Comparison of ENCODE assay signal across 20 cellular contexts in genomic region chr5:146772881-146773440, GRCh38.
"Had no signal": no experiment of that assay in that cellular context is flagged by ENCODE, and none has a peak within 500 bp of the region (broad histone marks: within the 10 kb centered on the region; RNA-seq: fewer than 3 reads in every experiment).

No MANE protein-coding gene starts in this region.

- DNase-seq: effector memory CD4-positive, alpha-beta T cell; gastrocnemius medialis; heart right ventricle; hypothalamus; kidney glomerular epithelial cell; mammary epithelial cell; mucosa of descending colon; naive thymus-derived CD8-positive, alpha-beta T cell; posterior cingulate gyrus; sigmoid colon; small intestine; stimulated activated CD4-positive, alpha-beta T cell treated with anti-CD3 and anti-CD28 coated beads, Interleukin-2, amount 100 ng/mL, for 48 hours; stimulated activated naive CD4-positive, alpha-beta T cell treated with Interleukin-2 at 50 U/mL for 16 hours; trophoblast cell had no signal

- ATAC-seq: esophagus mucosa; gastrocnemius medialis; heart right ventricle; left lobe of liver; mucosa of descending colon; naive thymus-derived CD8-positive, alpha-beta T cell had no signal

- H3K4me1 ChIP-seq: gastrocnemius medialis, heart right ventricle, right atrium auricular region, sigmoid colon had no signal

- H3K27ac Mint-ChIP-seq: naive thymus-derived CD8-positive, alpha-beta T cell had no signal

- H3K27ac ChIP-seq: gastrocnemius medialis, heart right ventricle, right atrium auricular region, sigmoid colon had no signal

- H3K36me3 ChIP-seq: gastrocnemius medialis, heart right ventricle, right atrium auricular region, sigmoid colon had no signal

- H3K27me3 ChIP-seq: gastrocnemius medialis, heart right ventricle, right atrium auricular region, sigmoid colon had no signal

- H3K4me3 ChIP-seq: gastrocnemius medialis, heart right ventricle, mucosa of descending colon, right atrium auricular region, sigmoid colon had no signal

- H3K9me3 ChIP-seq: gastrocnemius medialis, mucosa of descending colon, sigmoid colon had no signal

- H3K4me1 Mint-ChIP-seq: naive thymus-derived CD8-positive, alpha-beta T cell; neural crest cell had no signal

- FAIRE-seq: endometrium, islet of Langerhans, small intestine had no signal

- H3K27me3 Mint-ChIP-seq: naive thymus-derived CD8-positive, alpha-beta T cell had no signal

- H3K4me3 Mint-ChIP-seq: naive thymus-derived CD8-positive, alpha-beta T cell; neural crest cell had no signal
